Comparison of ENCODE assay signal across 9 cellular contexts in the genomic region with DNA sequence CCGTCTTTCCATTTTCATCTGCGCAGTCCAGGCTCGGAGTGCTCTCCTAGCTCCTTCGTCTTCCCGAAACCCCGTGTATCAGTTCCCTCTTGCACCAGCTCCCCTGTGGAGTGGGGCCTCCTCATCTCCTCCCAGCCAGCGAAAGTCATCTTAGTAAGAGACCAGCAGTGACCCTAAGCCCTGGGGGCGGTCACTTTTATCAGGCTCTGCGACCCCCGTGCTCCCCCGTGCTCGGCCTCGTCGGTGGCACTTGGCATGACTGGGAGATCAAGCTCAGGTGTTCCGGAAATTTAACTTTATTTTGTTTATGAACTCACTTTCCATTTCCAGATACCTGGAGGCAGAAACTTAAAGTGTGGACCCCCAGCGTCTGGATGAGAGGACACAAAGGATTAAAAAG. TPM values are rescaled to one million over a fixed set of nuclear protein-coding genes. Genes with fewer than 3 reads are reported as not detected.
DNase-seq lines count a peak whose midpoint lies in the region; ATAC-seq and TF ChIP-seq lines count a peak whose summit lies in the region.
"Had no signal": no experiment of that assay in that cellular context is flagged by ENCODE, and none has a peak within 500 bp of the region (broad histone marks: within the 10 kb centered on the region; RNA-seq: fewer than 3 reads in every experiment).

No MANE protein-coding gene starts in this region.

- H3K27ac ChIP-seq in heart right ventricle, result no peak overlapping the region
- no peak overlapping the region for H3K27ac ChIP-seq in mammary epithelial cell (ENCODE audit: insufficient read depth, low read depth, low read length)
- H3K27ac ChIP-seq in muscle layer of colon (ENCODE audit: low read depth, low read length), result no peak overlapping the region
- H3K27ac ChIP-seq in urinary bladder (ENCODE audit: low read depth), result no peak overlapping the region
- no peak overlapping the region for H3K27ac ChIP-seq in foreskin keratinocyte

- DNase-seq in heart right ventricle, result no peak
- no peak for DNase-seq in left cardiac atrium
- DNase-seq in mammary epithelial cell, result no peak
- DNase-seq in mucosa of gallbladder (ENCODE audit: low spot score), result no peak
- DNase-seq in islet precursor cell, result no peak
- no peak for DNase-seq in foreskin keratinocyte

- H3K9me3 ChIP-seq in heart right ventricle (no peaks in the 10 kb centered on the region), mammary epithelial cell (replicated peaks; ENCODE audit: insufficient read depth, low read length) (no peaks in the 10 kb centered on the region), muscle layer of colon (ENCODE audit: low read length) (no peaks in the 10 kb centered on the region)
- H3K9me3 ChIP-seq: pancreas had no signal

- 69 to 79% methylated on average over 16 of the region's 16 CpGs for WGBS in heart right ventricle, 2 donors
- WGBS in mammary epithelial cell (ENCODE audit: low coverage, missing lambda C conversion rate), result 29% methylated on average over 9 of the region's 16 CpGs
- WGBS in urinary bladder, result 73% methylated on average over 16 of the region's 16 CpGs

- no peaks in the 10 kb centered on the region for H3K79me2 ChIP-seq in mammary epithelial cell (ENCODE audit: insufficient read depth, low read length)

- H3K9ac ChIP-seq in mammary epithelial cell (ENCODE audit: insufficient read depth, low read length) (no peak overlapping the region), muscle layer of colon (ENCODE audit: low read length) (no peak overlapping the region)

- dilution Hi-C loops in mammary epithelial cell (cut with HindIII; ENCODE audit: low sequenced_read_pairs), result loop anchor here (25.0 kb wide), 1 partner anchor 229 kb away; no protein-coding TSS in a partner anchor

- in situ Hi-C loops in mammary epithelial cell (cut with MboI; ENCODE audit: low sequenced_read_pairs in 2 of 2), result no loop called here

- CTCF ChIA-PET in mammary epithelial cell (lab: Charles Lee; ENCODE audit: low non-redundant PET), result interaction anchor here (0.6 kb wide), 1 partner anchor 224 kb away, joined by 5 read pairs; no protein-coding TSS in a partner anchor

- BruUV-seq in mammary epithelial cell (replicated peaks; lab: Mats Ljungman, UMichigan), result no TSS peak

- H3K36me3 ChIP-seq in heart right ventricle (no peaks in the 10 kb centered on the region), mammary epithelial cell (ENCODE audit: insufficient read depth, low read length) (no peaks in the 10 kb centered on the region), muscle layer of colon (ENCODE audit: insufficient read depth, low read length) (no peaks in the 10 kb centered on the region), urinary bladder (ENCODE audit: insufficient read depth) (no peaks in the 10 kb centered on the region)
- H3K36me3 ChIP-seq: pancreas had no signal

- peak overlapping the region; percentile 90 for H3K4me2 ChIP-seq in mammary epithelial cell (ENCODE audit: insufficient read depth, low read depth, low read length)

- ATAC-seq in heart right ventricle (no peak), left cardiac atrium (no peak), foreskin keratinocyte (no peak)

- peak overlapping the region; percentile 92 for H2AFZ ChIP-seq in mammary epithelial cell (ENCODE audit: low read depth, low read length)

- intact Hi-C loops in heart right ventricle (cut with DNase I) (loop anchor here in 3 of 10 donors (5.0 kb wide), 3 partner anchors 129 to 229 kb away; partner anchors contain the start of gene USP6NL (in 1 of the 3)), left cardiac atrium (cut with DNase I) (loop anchor here in 1 of 2 donors (5.0 kb wide), 1 partner anchor 224 kb away; no protein-coding TSS in a partner anchor), mammary epithelial cell (cut with micrococcal nuclease) (no loop called here)

- H4K20me1 ChIP-seq in mammary epithelial cell (ENCODE audit: insufficient read depth, low read length), result no peaks in the 10 kb centered on the region

- H3K27me3 ChIP-seq in heart right ventricle (peaks cover 0 to 9% (median 0%) of the 10 kb centered on the region in 7 donors), mammary epithelial cell (ENCODE audit: insufficient read depth, low read length) (no peaks in the 10 kb centered on the region), muscle layer of colon (ENCODE audit: control insufficient read depth in 1 of 2, insufficient read depth in 2 of 2, low read length in 2 of 2) (no peaks in the 10 kb centered on the region), foreskin keratinocyte (no peaks in the 10 kb centered on the region)
- H3K27me3 ChIP-seq: pancreas had no signal

- TF ChIP-seq CTCF in heart right ventricle (IDR thresholded peaks at IDR 0.05) (no peak), mammary epithelial cell (conservative IDR thresholded peaks at IDR 0.05 in 1 of 2, IDR thresholded peaks at IDR 0.05 in 1 of 2; ENCODE audit: extremely low read depth in 1 of 2, insufficient read depth in 1 of 2, low read depth in 1 of 2, low read length in 2 of 2) (no peak), foreskin keratinocyte (conservative IDR thresholded peaks at IDR 0.05) (no peak)

- peak overlapping the region in 9 of 10 donors; percentile 28 to 69 (median 64) for H3K4me3 ChIP-seq in heart right ventricle
- H3K4me3 ChIP-seq in mammary epithelial cell (replicated peaks in 1 of 3; ENCODE audit: insufficient read depth in 1 of 3, low read depth in 2 of 3, low read length in 3 of 3), result peak overlapping the region; percentile 19 to 39 (median 21)
- H3K4me3 ChIP-seq in muscle layer of colon (ENCODE audit: low read depth in 1 of 2, low read length in 2 of 2), result peak overlapping the region; percentile 56 to 74
- H3K4me3 ChIP-seq in urinary bladder (ENCODE audit: low read depth, low read length), result peak overlapping the region; percentile 67

- H3K4me1 ChIP-seq in heart right ventricle (peaks cover 0 to 32% (median 13%) of the 10 kb centered on the region in 9 donors), mammary epithelial cell (ENCODE audit: insufficient read depth, low read length) (peaks cover 10% of the 10 kb centered on the region), muscle layer of colon (ENCODE audit: insufficient read depth, low read length) (no peaks in the 10 kb centered on the region), urinary bladder (ENCODE audit: insufficient read depth) (no peaks in the 10 kb centered on the region), foreskin keratinocyte (no peaks in the 10 kb centered on the region)

RNA-seq across cellular contexts. Expression of gene ECHDC3, which starts 0.6 kb away (rescaled TPM):
- 100 to 1,000 TPM in 2 of 10 donors, 10 to 100 TPM in 8; 39.6 to 114 (median 57.1) TPM for total RNA-seq in heart right ventricle
- 10 to 100 TPM; 15.0 to 83.1 TPM for polyA plus RNA-seq in heart right ventricle
- total RNA-seq in left cardiac atrium, result 10 to 100 TPM; 55.7 to 56.1 TPM
- 10 to 100 TPM in 1 of 2 donors, 1 to 10 TPM in 1; 6.9 to 30.8 TPM for total RNA-seq in mammary epithelial cell
- 9.6 TPM for polyA plus RNA-seq in mammary epithelial cell
- not detected for polyA minus RNA-seq in mammary epithelial cell
- 1.5 TPM for total RNA-seq in urinary bladder
- polyA plus RNA-seq in urinary bladder, result 28.1 TPM
- total RNA-seq in mucosa of gallbladder, result 4.1 TPM
- total RNA-seq in foreskin keratinocyte, result 10.4 and 13.4 TPM in 2 replicates
- polyA plus RNA-seq in foreskin keratinocyte, result 11.0 and 14.4 TPM in 2 replicates
